8 cellular contexts compared by ENCODE assay signal in genomic region chr16:54930034-54930938, GRCh38.
DNase-seq lines count a peak whose midpoint lies in the region; ATAC-seq and TF ChIP-seq lines count a peak whose summit lies in the region.

Gene IRX5, plus strand, starts transcription at chr16:54930865. Its CDS starts 334 bp downstream, at chr16:54931199.

- ATAC-seq in GM18511 (IDR thresholded peaks at IDR 0.05; ENCODE audit: unreplicated experiment) (peak; percentile 13), HG03565 (IDR thresholded peaks at IDR 0.05; ENCODE audit: unreplicated experiment) (no peak)

- H3K4me3 ChIP-seq in AG04449 (ENCODE audit: low read depth, low read length) (peak within 1 kb of the TSS; percentile 78), choroid plexus epithelial cell (ENCODE audit: low read depth, low read length) (peak within 1 kb of the TSS; percentile 68)

- DNase-seq in AG04449 (ENCODE audit: low read depth, low spot score) (peak; percentile 86), NCI-H146 (lab: John Stamatoyannopoulos, UW) (peak; percentile 93), SKM-1 treated with dmso at 0.1 percent for 144 hours (lab: John Stamatoyannopoulos, UW; ENCODE audit: unreplicated experiment) (peak; percentile 96), choroid plexus epithelial cell (ENCODE audit: low read depth) (peak; percentile 96), kidney glomerular epithelial cell (lab: John Stamatoyannopoulos, UW) (peak; percentile 79), smooth muscle cell of the brain vasculature (ENCODE audit: low read depth, low spot score) (peak; percentile 86)

- TF ChIP-seq CTCF in AG04449 (IDR thresholded peaks at IDR 0.05; ENCODE audit: insufficient read depth, low read length, missing control alignments) (peak; percentile 15), choroid plexus epithelial cell (conservative IDR thresholded peaks at IDR 0.05; ENCODE audit: low read depth, low read length) (peak; percentile 25)

- CTCF ChIA-PET in AG04449 (lab: Yijun Ruan, JAX), result interaction anchor here (1.1 to 3.5 kb wide), 7 partner anchors 17 to 1379 kb away, joined by 3 to 12 read pairs (median 3); no protein-coding TSS in a partner anchor

- POLR2A ChIA-PET in AG04449 (lab: Yijun Ruan, JAX), result interaction anchor here (0.6 to 4.4 kb wide), 6 partner anchors 223 to 1266 kb away, joined by 3 to 28 read pairs (median 3); partner anchors contain the start of gene IRX3
